26 cellular contexts compared by ENCODE assay signal in the genomic region with DNA sequence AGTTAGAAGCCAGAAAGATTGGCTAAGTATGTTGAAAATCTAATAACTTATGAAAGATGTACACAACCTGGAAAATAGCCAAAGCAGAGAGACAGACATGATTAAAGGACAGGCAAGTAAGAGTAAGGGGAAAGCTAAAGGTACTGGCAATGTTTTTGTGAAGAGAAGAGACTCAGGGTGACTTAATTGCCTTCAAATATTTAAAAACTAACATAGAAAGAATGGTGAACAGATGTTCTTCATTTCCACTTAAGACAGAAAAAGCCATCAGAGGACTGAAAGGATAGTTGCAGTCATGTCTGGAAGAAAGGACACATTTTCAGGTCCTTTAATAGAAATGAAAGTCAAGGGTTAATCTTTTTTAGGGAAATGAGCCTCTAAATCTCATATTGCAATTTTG.
DNase-seq lines count a peak whose midpoint lies in the region; ATAC-seq lines count a peak whose summit lies in the region.
"Had no signal": no experiment of that assay in that cellular context is flagged by ENCODE, and none has a peak within 500 bp of the region (broad histone marks: within the 10 kb centered on the region; RNA-seq: fewer than 3 reads in every experiment).

No MANE protein-coding gene starts in this region.

- H3K9me3 ChIP-seq in adipocyte (ENCODE audit: control insufficient read depth, low read length) = no peaks in the 10 kb centered on the region
- no peaks in the 10 kb centered on the region for H3K9me3 ChIP-seq in effector memory CD4-positive, alpha-beta T cell (ENCODE audit: control insufficient read depth, low read length)
- H3K9me3 ChIP-seq: HAP-1 had no signal

- H3K4me1 ChIP-seq in adipocyte (ENCODE audit: control insufficient read depth, insufficient read depth, low read length) = peaks cover 13% of the 10 kb centered on the region
- no peaks in the 10 kb centered on the region for H3K4me1 ChIP-seq in effector memory CD4-positive, alpha-beta T cell (ENCODE audit: control insufficient read depth, insufficient read depth, low read length, poor library complexity, severe bottlenecking)
- H3K4me1 ChIP-seq: HAP-1 had no signal

- no peak overlapping the region for H3K27ac ChIP-seq in effector memory CD4-positive, alpha-beta T cell (ENCODE audit: insufficient read depth, low read length, poor library complexity, severe bottlenecking)
- H3K27ac ChIP-seq: 22Rv1, C4-2B, HL-60, PC-9 had no signal

- no peak for ATAC-seq in GM19035 (IDR thresholded peaks at IDR 0.05; ENCODE audit: unreplicated experiment)
- no peak for ATAC-seq in esophagus mucosa
- ATAC-seq: HepG2, K562 had no signal

- no peaks in the 10 kb centered on the region for H3K27me3 ChIP-seq in adipocyte (replicated peaks; ENCODE audit: control insufficient read depth, insufficient read depth, low read length)
- H3K27me3 ChIP-seq in effector memory CD4-positive, alpha-beta T cell (replicated peaks; ENCODE audit: control insufficient read depth, insufficient read depth, low read length, poor library complexity, severe bottlenecking) = no peaks in the 10 kb centered on the region

- H3K36me3 ChIP-seq in adipocyte (ENCODE audit: control insufficient read depth, insufficient read depth, low read length, severe bottlenecking) = no peaks in the 10 kb centered on the region
- no peaks in the 10 kb centered on the region for H3K36me3 ChIP-seq in effector memory CD4-positive, alpha-beta T cell (ENCODE audit: control insufficient read depth, insufficient read depth, low read length)
- H3K36me3 ChIP-seq: HAP-1 had no signal

- peak; percentile 0 for DNase-seq in NCI-H524 treated with DMSO at 0.1 percent for 48 hours (lab: John Stamatoyannopoulos, UW)
- no peak for DNase-seq in NCI-H524 (lab: John Stamatoyannopoulos, UW)
- peak; percentile 22 for DNase-seq in adipocyte (ENCODE audit: low read depth)
- DNase-seq in fibroblast of peridontal ligament (ENCODE audit: extremely low read depth) = peak; percentile 32
- DNase-seq in T1000 (lab: John Stamatoyannopoulos, UW) = no peak
- DNase-seq in effector memory CD4-positive, alpha-beta T cell = no peak
- DNase-seq: ACHN; Calu3; CD8-positive, alpha-beta memory T cell; NCI-H1092; NCI-H1436; NCI-H187 treated with DMSO at 0.1 percent for 48 hours; NCI-H2107; NCI-H446 treated with DMSO at 0.1 percent for 48 hours; NCI-H748 treated with DMSO at 0.1 percent for 48 hours; PC-9; RPMI8226; SHP77 had no signal

- H3K4me3 ChIP-seq in adipocyte (ENCODE audit: low read length) = no peak overlapping the region
- H3K4me3 ChIP-seq in effector memory CD4-positive, alpha-beta T cell (ENCODE audit: insufficient read depth, low read depth, low read length, poor library complexity, severe bottlenecking) = no peak overlapping the region
- H3K4me3 ChIP-seq: HAP-1, K562, PC-9 had no signal

- no peak overlapping the region for H3K9ac ChIP-seq in adipocyte (ENCODE audit: low read length)

Comparison
In these comparisons a context has a peak if more than half of its experiments do, and no peak if none do; other contexts are left out.
1. DNase-seq: peak in NCI-H524 treated with DMSO at 0.1 percent for 48 hours (single experiment), adipocyte (single experiment) and fibroblast of peridontal ligament (single experiment); none in NCI-H524 (0 of 2), T1000 (single experiment) and effector memory CD4-positive, alpha-beta T cell (0 of 3).